In genomic region chr3:190360228-190360627, GRCh38 we compare ENCODE assay signal across 28 cellular contexts. TPM values are rescaled to one million over a fixed set of nuclear protein-coding genes. Genes with fewer than 3 reads are reported as not detected.
"Had no signal": no experiment of that assay in that cellular context is flagged by ENCODE, and none has a peak within 500 bp of the region (broad histone marks: within the 10 kb centered on the region; RNA-seq: fewer than 3 reads in every experiment).

No MANE protein-coding gene starts in this region.

- DNase-seq: activated CD4-positive, alpha-beta memory T cell treated with anti-CD3 and anti-CD28 coated beads, Interleukin-2, amount 10 ng/mL, durations not matched to agents 7 days and 5 days; activated CD4-positive, alpha-beta T cell treated with anti-CD3 and anti-CD28 coated beads for 36 hours; activated CD4-positive, alpha-beta T cell treated with anti-CD3 and anti-CD28 coated beads, Interleukin-2, amount 50 U/mL, for 1 hour; activated gamma-delta T cell treated with Interleukin-2 at 50 U/mL for 16 hours; activated naive CD4-positive, alpha-beta T cell treated with anti-CD3 and anti-CD28 coated beads, Interleukin-2, amount 10 ng/mL, durations not matched to agents 7 days and 5 days; activated naive CD8-positive, alpha-beta T cell treated with anti-CD3 and anti-CD28 coated beads for 36 hours; activated T-cell treated with anti-CD3 and anti-CD28 coated beads for 4 hours; activated T-cell treated with anti-CD3 and anti-CD28 coated beads, Interleukin-2, amount 50 U/mL, for 48 hours; anterior cingulate cortex; cerebellar nuclear complex; Karpas-422; NCI-H1105 treated with DMSO at 0.1 percent for 48 hours; NCI-H1436 treated with DMSO at 0.1 percent for 48 hours; NCI-H187; NCI-H2081 treated with DMSO at 0.1 percent for 48 hours; NCI-H2171; NCI-H2227 treated with DMSO at 0.1 percent for 48 hours; NCI-H526; NCI-H774; PC-3; SHP77 treated with DMSO at 0.1 percent for 48 hours; T-helper 2 cell; T1000; WERI-Rb-1 had no signal

- ATAC-seq: activated CD4-positive, alpha-beta T cell treated with anti-CD3 and anti-CD28 coated beads for 36 hours; PC-3 had no signal

- H3K36me3 ChIP-seq: WERI-Rb-1 had no signal

- H3K27ac ChIP-seq: WERI-Rb-1 had no signal

RNA-seq across cellular contexts. Expression of gene CLDN16, which starts 27.7 kb away (rescaled TPM):
- total RNA-seq: activated CD4-positive, alpha-beta memory T cell treated with anti-CD3 and anti-CD28 coated beads, Interleukin-2, amount 10 ng/mL, durations not matched to agents 7 days and 5 days; activated CD4-positive, alpha-beta T cell treated with anti-CD3 and anti-CD28 coated beads for 36 hours; activated CD8-positive, alpha-beta memory T cell treated with anti-CD3 and anti-CD28 coated beads for 36 hours; activated naive CD8-positive, alpha-beta T cell treated with anti-CD3 and anti-CD28 coated beads for 36 hours; activated T-helper 2 cell treated with anti-CD3 and anti-CD28 coated beads, Interferon-gamma antibody, Interleukin-2, Interleukin-4, amounts not matched to agents 10 μg/mL and 5 μg/mL and 100 μg/mL, durations not matched to agents 14 hours and 24 hours and 36 hours; cardiac septum; PC-3; SK-MEL-5 had no signal

RNA-seq across cellular contexts. Expression of gene CLDN1, which starts 38.0 kb away (rescaled TPM):
- total RNA-seq: activated CD4-positive, alpha-beta memory T cell treated with anti-CD3 and anti-CD28 coated beads, Interleukin-2, amount 10 ng/mL, durations not matched to agents 7 days and 5 days had no signal
